Comparison of ENCODE assay signal across 7 cellular contexts in the genomic region with DNA sequence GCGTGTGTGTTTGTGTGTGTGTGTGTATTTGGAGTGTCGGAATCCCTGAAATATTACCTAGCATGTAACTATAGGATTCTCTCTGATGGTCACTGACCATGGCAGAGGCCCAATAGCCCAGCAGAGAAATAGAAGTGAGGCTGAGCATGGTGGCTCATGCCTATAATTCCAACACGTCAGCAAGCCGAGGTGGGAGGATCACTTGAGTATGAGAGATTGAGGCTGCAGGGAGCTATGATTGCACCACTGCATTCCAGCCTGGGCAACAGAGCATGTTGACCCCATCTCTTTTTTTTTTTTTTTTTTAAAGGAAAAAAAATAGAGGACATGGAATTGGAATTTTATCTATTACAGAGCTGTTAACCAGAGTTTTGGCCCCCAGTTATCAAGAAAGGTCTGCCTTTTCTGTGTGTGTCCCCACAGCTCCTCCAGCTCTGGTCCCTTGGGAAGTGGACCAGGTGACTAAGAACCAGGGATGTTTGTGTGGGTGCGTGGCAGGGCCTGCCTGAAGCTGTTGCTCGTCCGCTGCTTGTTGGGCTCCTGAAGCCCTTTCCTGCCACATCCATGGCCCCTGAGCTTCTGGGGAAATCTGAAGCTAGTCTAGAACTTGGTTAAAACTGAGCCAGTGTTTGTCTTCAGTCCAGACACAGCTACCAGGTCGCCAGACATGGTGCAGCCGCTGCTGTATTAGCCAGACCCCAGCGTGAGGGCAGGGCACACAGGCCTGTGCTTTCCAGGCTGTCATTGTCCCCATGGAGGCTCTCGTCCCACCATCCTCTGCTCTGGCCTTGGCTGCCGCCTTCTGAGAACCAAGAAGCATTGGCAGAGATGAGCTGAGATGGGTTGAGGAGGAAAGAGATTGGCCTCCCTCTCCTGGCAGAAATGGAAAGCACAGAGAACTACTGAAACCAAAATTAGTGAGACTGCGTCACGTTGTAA. TPM values are rescaled to one million over a fixed set of nuclear protein-coding genes. Genes with fewer than 3 reads are reported as not detected.
A peak's percentile ranks its signal among the peaks of the same experiment; 100 is the strongest.
DNase-seq lines count a peak whose midpoint lies in the region; ATAC-seq and TF ChIP-seq lines count a peak whose summit lies in the region.

No MANE protein-coding gene starts in this region.

- peak overlapping the region; percentile 44 for H3K18ac ChIP-seq in neuronal stem cell (ENCODE audit: low read length)

- peak overlapping the region; percentile 0 for H3K9ac ChIP-seq in neuronal stem cell (ENCODE audit: low read depth, low read length, poor library complexity)

- CTCF ChIA-PET in HEK293T (lab: Yijun Ruan, JAX) = interaction anchor here (0.7 to 1.3 kb wide), 3 partner anchors 15 to 130 kb away, joined by 3 to 4 read pairs (median 4); no protein-coding TSS in a partner anchor

- no peak overlapping the region for H3K14ac ChIP-seq in neuronal stem cell (ENCODE audit: low read length)

- WGBS in neuronal stem cell (ENCODE audit: extremely low coverage in 2 of 2, insufficient read length in 2 of 2, insufficient replicate concordance in 1 of 2), 2 donors = no CpG with 5 or more reads among the region's 14 CpGs

- no peaks in the 10 kb centered on the region for H3K36me3 ChIP-seq in neuronal stem cell (replicated peaks in 1 of 2; ENCODE audit: control insufficient read depth in 2 of 2, insufficient read depth in 2 of 2, low read length in 2 of 2)

- peak overlapping the region; percentile 27 for H2AFZ ChIP-seq in neuronal stem cell (ENCODE audit: low read length)

- DNase-seq in HEK293T (ENCODE audit: extremely low spot score) (peak; percentile 39), OCI-M1 (lab: John Stamatoyannopoulos, UW) (peak; percentile 63), fibroblast of gingiva (ENCODE audit: low read depth) (peak; percentile 65), neuronal stem cell (ENCODE audit: low spot score) (no peak), amniotic stem cell (lab: John Stamatoyannopoulos, UW) (no peak)

- no peak overlapping the region for H2BK5ac ChIP-seq in neuronal stem cell (ENCODE audit: low read length)

- no peak overlapping the region for H2BK15ac ChIP-seq in neuronal stem cell (ENCODE audit: low read length)

- no peak overlapping the region for H2AK5ac ChIP-seq in neuronal stem cell (ENCODE audit: low read depth, low read length)

- H3K4me2 ChIP-seq in neuronal stem cell (ENCODE audit: insufficient read depth, low read length, poor library complexity, severe bottlenecking) = no peak overlapping the region

- peaks cover 0 to 9% (median 0%) of the 10 kb centered on the region in 3 experiments for H3K27me3 ChIP-seq in neuronal stem cell (ENCODE audit: control insufficient read depth in 3 of 3, insufficient read depth in 3 of 3, low read depth in 1 of 3, low read length in 3 of 3)

- ATAC-seq in HG03025 (IDR thresholded peaks at IDR 0.05; ENCODE audit: low FRiP score, unreplicated experiment) = no peak
- ATAC-seq in HG03457 (IDR thresholded peaks at IDR 0.05; ENCODE audit: unreplicated experiment) = no peak

- no peak overlapping the region for H2BK120ac ChIP-seq in neuronal stem cell (ENCODE audit: low read depth, low read length)

- POLR2A ChIA-PET in HEK293T (lab: Yijun Ruan, JAX) = no interaction called here

- H3K27ac ChIP-seq in neuronal stem cell (replicated peaks; ENCODE audit: low read length) = no peak overlapping the region

- no peak overlapping the region for H4K91ac ChIP-seq in neuronal stem cell (ENCODE audit: low read depth, low read length, poor library complexity)

- no peaks in the 10 kb centered on the region for H3K79me1 ChIP-seq in neuronal stem cell (ENCODE audit: low read depth, low read length)

- H2BK12ac ChIP-seq in neuronal stem cell (ENCODE audit: low read length) = no peak overlapping the region

- H3K4me3 ChIP-seq in neuronal stem cell (ENCODE audit: low read length in 2 of 2) = no peak overlapping the region

- no peak overlapping the region for H3K4ac ChIP-seq in neuronal stem cell (ENCODE audit: low read length)

- H3K4me1 ChIP-seq in neuronal stem cell (ENCODE audit: control insufficient read depth in 2 of 2, insufficient read depth in 1 of 2, low read depth in 1 of 2, low read length in 2 of 2) = peaks cover 0 to 3% of the 10 kb centered on the region in 2 donors

- H4K8ac ChIP-seq in neuronal stem cell (ENCODE audit: low read depth, low read length) = no peak overlapping the region

- no peaks in the 10 kb centered on the region for H3K9me3 ChIP-seq in neuronal stem cell (replicated peaks in 1 of 2; ENCODE audit: control insufficient read depth in 2 of 2, insufficient read depth in 1 of 2, low read depth in 1 of 2, low read length in 2 of 2)

- no peak overlapping the region for H3K23ac ChIP-seq in neuronal stem cell (ENCODE audit: low read depth, low read length, poor library complexity)

TF ChIP-seq in HEK293T, 16 proteins besides CTCF, POLR2A, EP300 and RAD21:
- TF ChIP-seq HDGF (IDR thresholded peaks at IDR 0.05; ENCODE audit: borderline replicate concordance) (no peak), SUZ12 (IDR thresholded peaks at IDR 0.05) (no peak), ELF4 (IDR thresholded peaks at IDR 0.05) (no peak), FOXK2 (IDR thresholded peaks at IDR 0.05) (no peak), NFRKB (IDR thresholded peaks at IDR 0.05) (no peak), TARDBP (IDR thresholded peaks at IDR 0.05) (no peak), BHLHE40 (IDR thresholded peaks at IDR 0.05; ENCODE audit: borderline replicate concordance) (no peak), L3MBTL2 (conservative IDR thresholded peaks at IDR 0.05) (no peak), SP1 (IDR thresholded peaks at IDR 0.05) (no peak), FOXM1 (IDR thresholded peaks at IDR 0.05; ENCODE audit: borderline replicate concordance) (no peak), LEF1 (IDR thresholded peaks at IDR 0.05; ENCODE audit: borderline replicate concordance) (no peak), ARNT (IDR thresholded peaks at IDR 0.05) (no peak), CTBP1 (IDR thresholded peaks at IDR 0.05; ENCODE audit: borderline replicate concordance) (no peak), FOXA1 (IDR thresholded peaks at IDR 0.05) (no peak), ZNF384 (IDR thresholded peaks at IDR 0.05) (no peak)
- TF ChIP-seq, protein P1, sequence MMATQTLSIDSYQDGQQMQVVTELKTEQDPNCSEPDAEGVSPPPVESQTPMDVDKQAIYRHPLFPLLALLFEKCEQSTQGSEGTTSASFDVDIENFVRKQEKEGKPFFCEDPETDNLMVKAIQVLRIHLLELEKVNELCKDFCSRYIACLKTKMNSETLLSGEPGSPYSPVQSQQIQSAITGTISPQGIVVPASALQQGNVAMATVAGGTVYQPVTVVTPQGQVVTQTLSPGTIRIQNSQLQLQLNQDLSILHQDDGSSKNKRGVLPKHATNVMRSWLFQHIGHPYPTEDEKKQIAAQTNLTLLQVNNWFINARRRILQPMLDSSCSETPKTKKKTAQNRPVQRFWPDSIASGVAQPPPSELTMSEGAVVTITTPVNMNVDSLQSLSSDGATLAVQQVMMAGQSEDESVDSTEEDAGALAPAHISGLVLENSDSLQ (IDR thresholded peaks at IDR 0.05) = no peak

RNA-seq across cellular contexts. Expression of a gene that starts 25.5 kb away (rescaled TPM):
- 0.15 TPM for polyA plus RNA-seq in neuronal stem cell (2013, experiment 1 of 2)
- polyA plus RNA-seq in neuronal stem cell (2013, experiment 2 of 2) = 0.26 TPM

RNA-seq across cellular contexts. Expression of a gene that starts 58.8 kb away (rescaled TPM):
- polyA plus RNA-seq in neuronal stem cell (2013, experiment 1 of 2) = 0.20 TPM
- polyA plus RNA-seq in neuronal stem cell (2013, experiment 2 of 2) = 0.22 TPM

Comparison
In these comparisons a context has a peak if more than half of its experiments do, and no peak if none do; other contexts are left out.
1. DNase-seq: peak in HEK293T (single experiment), OCI-M1 (single experiment) and fibroblast of gingiva (single experiment); none in neuronal stem cell (single experiment) and amniotic stem cell (single experiment).